In the genomic region with DNA sequence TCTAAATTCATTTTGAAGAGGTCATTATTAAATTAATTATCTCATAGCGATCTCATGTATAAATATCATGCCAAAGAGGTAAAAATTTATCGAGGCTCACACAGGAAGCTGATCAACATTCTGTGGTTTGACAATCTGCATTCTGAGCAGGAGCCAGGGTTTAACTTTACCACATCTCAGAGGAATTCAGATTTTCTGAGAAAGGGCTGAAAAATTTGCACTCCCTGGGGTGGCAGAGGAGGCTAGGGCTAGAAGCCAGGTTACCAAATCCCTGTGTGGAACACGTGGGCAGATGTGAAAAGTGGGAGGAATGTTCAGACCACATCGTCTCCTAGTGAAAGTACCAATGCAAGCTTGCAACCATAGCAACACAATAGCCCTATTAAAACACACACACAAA, we compare ENCODE assay signal across 10 cellular contexts.
DNase-seq lines count a peak whose midpoint lies in the region; ATAC-seq, FAIRE-seq and TF ChIP-seq lines count a peak whose summit lies in the region.
"Had no signal": no experiment of that assay in that cellular context is flagged by ENCODE, and none has a peak within 500 bp of the region (broad histone marks: within the 10 kb centered on the region; RNA-seq: fewer than 3 reads in every experiment).

No MANE protein-coding gene starts in this region.

- no peaks in the 10 kb centered on the region for H3K36me3 ChIP-seq in mucosa of descending colon (ENCODE audit: low read depth)
- H3K36me3 ChIP-seq in OCI-LY7 (ENCODE audit: insufficient read depth, low read length), result no peaks in the 10 kb centered on the region; the same call in 1 of the 2 replicates

- peaks cover 5% of the 10 kb centered on the region for H3K9me3 ChIP-seq in mucosa of descending colon
- peaks cover 8% of the 10 kb centered on the region; the same call in 1 of the 2 replicates for H3K9me3 ChIP-seq in OCI-LY7 (ENCODE audit: low read length)

- H2AFZ ChIP-seq in OCI-LY7 (ENCODE audit: low read length), result no peak overlapping the region

- POLR2A ChIA-PET in OCI-LY7 (lab: Charles Lee), result interaction anchor here (0.7 to 2.0 kb wide), 6 partner anchors 10 to 605 kb away, joined by 3 to 8 read pairs (median 4); no protein-coding TSS in a partner anchor

- H3K9me2 ChIP-seq in OCI-LY7 (ENCODE audit: insufficient read depth, low read length), result no peaks in the 10 kb centered on the region

- H3K27ac ChIP-seq in OCI-LY7 (ENCODE audit: low read depth, low read length, poor library complexity, severe bottlenecking), result no peak overlapping the region

- intact Hi-C loops in mucosa of descending colon (cut with DNase I, micrococcal nuclease) (no loop called here), OCI-LY7 (cut with micrococcal nuclease; ENCODE audit: unreplicated experiment) (no loop called here)

- peak; percentile 95 for DNase-seq in A172 (ENCODE audit: low spot score)
- DNase-seq in HTR-8/SVneo (ENCODE audit: insufficient read length, low spot score), result peak; percentile 62
- peak; percentile 100 for DNase-seq in amniotic epithelial cell (ENCODE audit: low read depth)
- no peak for DNase-seq in mucosa of descending colon
- no peak for DNase-seq in OCI-LY7 (ENCODE audit: low spot score)
- no peak for DNase-seq in cortex of kidney (lab: John Stamatoyannopoulos, UW)
- DNase-seq in NCI-H1930 (lab: John Stamatoyannopoulos, UW), result no peak

- ATAC-seq in mucosa of descending colon (peak; percentile 8), HG03378 (IDR thresholded peaks at IDR 0.05; ENCODE audit: unreplicated experiment) (no peak)

- H3K4me3 ChIP-seq in mucosa of descending colon (no peak overlapping the region), OCI-LY7 (ENCODE audit: low read depth, low read length, poor library complexity, severe bottlenecking) (no peak overlapping the region)

- no peaks in the 10 kb centered on the region for H4K20me1 ChIP-seq in OCI-LY7 (ENCODE audit: insufficient read depth, low read length)

- peak; percentile 26 for FAIRE-seq in HTR-8/SVneo (lab: Jason Lieb, UNC)
- FAIRE-seq: G401.6, TTC549 had no signal

- TF ChIP-seq CTCF in mucosa of descending colon (IDR thresholded peaks at IDR 0.05), result no peak
- TF ChIP-seq CTCF in OCI-LY7 (conservative IDR thresholded peaks at IDR 0.05; ENCODE audit: low read length), result no peak

- no TSS peak for BruUV-seq in OCI-LY7 (replicated peaks; lab: Mats Ljungman, UMichigan)

- CTCF ChIA-PET in OCI-LY7 (lab: Charles Lee; ENCODE audit: unreplicated experiment), result no interaction called here

- H3K4me1 ChIP-seq in mucosa of descending colon (ENCODE audit: low read depth), result no peaks in the 10 kb centered on the region
- peaks cover 19% of the 10 kb centered on the region for H3K4me1 ChIP-seq in OCI-LY7 (ENCODE audit: insufficient read depth, low read length, poor library complexity, severe bottlenecking)

- H3K79me2 ChIP-seq in OCI-LY7 (ENCODE audit: insufficient read depth, low read depth, low read length), result no peaks in the 10 kb centered on the region

- no peak overlapping the region for H3K4me2 ChIP-seq in OCI-LY7 (ENCODE audit: low read length)

Comparison
In these comparisons a context has a peak if more than half of its experiments do, and no peak if none do; other contexts are left out.
1. DNase-seq: peak in A172 (single experiment), HTR-8/SVneo (single experiment) and amniotic epithelial cell (single experiment); none in mucosa of descending colon (0 of 3), OCI-LY7 (single experiment), cortex of kidney (single experiment) and NCI-H1930 (0 of 2).